ENCODE assay signal across 11 cellular contexts in genomic region chr12:116164263-116164817, GRCh38.
DNase-seq lines count a peak whose midpoint lies in the region; ATAC-seq, FAIRE-seq and TF ChIP-seq lines count a peak whose summit lies in the region.
"Had no signal": no experiment of that assay in that cellular context is flagged by ENCODE, and none has a peak within 500 bp of the region (broad histone marks: within the 10 kb centered on the region; RNA-seq: fewer than 3 reads in every experiment).

No MANE protein-coding gene starts in this region.

- ATAC-seq in HG02678 (IDR thresholded peaks at IDR 0.05; ENCODE audit: unreplicated experiment), result no peak
- ATAC-seq: stimulated activated memory B cell treated with anti-CD40 and anti-IgM and Interleukin-4, amounts not matched to agents 10 μg/mL and 1 μg/mL and 100 μg/mL, for 72 hours had no signal

- no peak for FAIRE-seq in RCC 7860 (lab: Jason Lieb, UNC)

- H3K27me3 ChIP-seq in brain microvascular endothelial cell (replicated peaks) (no peaks in the 10 kb centered on the region), endodermal cell (ENCODE audit: control insufficient read depth, insufficient read depth, low read length, poor library complexity, severe bottlenecking) (no peaks in the 10 kb centered on the region)

- H3K36me3 ChIP-seq in brain microvascular endothelial cell (replicated peaks) (no peaks in the 10 kb centered on the region), endodermal cell (ENCODE audit: control insufficient read depth, insufficient read depth, low read length) (peaks cover 4% of the 10 kb centered on the region)

- H3K4me3 ChIP-seq in brain microvascular endothelial cell (ENCODE audit: low read depth, low read length), result no peak overlapping the region
- no peak overlapping the region for H3K4me3 ChIP-seq in endodermal cell (ENCODE audit: low read length)

- DNase-seq in DMS153 treated with DMSO at 0.1 percent for 48 hours (lab: John Stamatoyannopoulos, UW; ENCODE audit: unreplicated experiment) (peak; percentile 24), NCI-H524 treated with DMSO at 0.1 percent for 48 hours (lab: John Stamatoyannopoulos, UW) (peak; percentile 54), brain microvascular endothelial cell (no peak), mesothelial cell of epicardium (ENCODE audit: low spot score in 2 of 2, unreplicated experiment in 2 of 2) (no peak), endodermal cell (no peak), cortex of kidney (lab: John Stamatoyannopoulos, UW) (no peak), RCC 7860 (ENCODE audit: low spot score) (no peak)
- DNase-seq: activated naive CD4-positive, alpha-beta T cell treated with anti-CD3 and anti-CD28 coated beads, Interleukin-2, amount 50 U/mL, for 16 hours; retina had no signal

- H3K27ac ChIP-seq in brain microvascular endothelial cell (peak overlapping the region; percentile 35), endodermal cell (ENCODE audit: low read depth, low read length) (no peak overlapping the region)

- H3K4me1 Mint-ChIP-seq in mesothelial cell of epicardium, result peaks cover 33% of the 10 kb centered on the region
- peaks cover 46% of the 10 kb centered on the region for H3K4me1 Mint-ChIP-seq in endodermal cell

- TF ChIP-seq CTCF in brain microvascular endothelial cell (IDR thresholded peaks at IDR 0.05; ENCODE audit: low read depth, low read length, missing control alignments) (no peak), mesothelial cell of epicardium (IDR thresholded peaks at IDR 0.05; ENCODE audit: unreplicated experiment) (no peak), endodermal cell (conservative IDR thresholded peaks at IDR 0.05) (no peak)

- no peak overlapping the region for H3K4me3 Mint-ChIP-seq in mesothelial cell of epicardium
- no peak overlapping the region for H3K4me3 Mint-ChIP-seq in endodermal cell
- H3K4me3 Mint-ChIP-seq: stimulated activated memory B cell treated with anti-CD40 and anti-IgM and Interleukin-4, amounts not matched to agents 10 μg/mL and 1 μg/mL and 100 μg/mL, for 72 hours had no signal

- H3K4me1 ChIP-seq in endodermal cell (ENCODE audit: control insufficient read depth, insufficient read depth, low read length), result peaks cover 18% of the 10 kb centered on the region

- 73 to 86% methylated on average over 1 to 3 of the region's 3 CpGs for WGBS in endodermal cell (ENCODE audit: insufficient coverage in 1 of 2, insufficient read length in 1 of 2), 2 experiments

- H3K27ac Mint-ChIP-seq in mesothelial cell of epicardium (peak overlapping the region; percentile 31), endodermal cell (no peak overlapping the region)
- H3K27ac Mint-ChIP-seq: stimulated activated memory B cell treated with anti-CD40 and anti-IgM and Interleukin-4, amounts not matched to agents 10 μg/mL and 1 μg/mL and 100 μg/mL, for 72 hours had no signal

- H3K36me3 Mint-ChIP-seq in mesothelial cell of epicardium, result no peaks in the 10 kb centered on the region
- no peaks in the 10 kb centered on the region for H3K36me3 Mint-ChIP-seq in endodermal cell (ENCODE audit: low read depth)

- in situ Hi-C loops in brain microvascular endothelial cell (cut with HindIII; ENCODE audit: low pct_ligation_motif_present, low sequenced_read_pairs), result no loop called here

- H3K9ac ChIP-seq in endodermal cell (ENCODE audit: extremely low read depth, low read length, poor library complexity, severe bottlenecking), result no peak overlapping the region

- no peaks in the 10 kb centered on the region for H3K9me3 ChIP-seq in endodermal cell (ENCODE audit: control insufficient read depth, low read length)

- H3K27me3 Mint-ChIP-seq in mesothelial cell of epicardium (ENCODE audit: low read depth) (no peaks in the 10 kb centered on the region), endodermal cell (ENCODE audit: insufficient read depth) (no peaks in the 10 kb centered on the region)
- H3K27me3 Mint-ChIP-seq: stimulated activated memory B cell treated with anti-CD40 and anti-IgM and Interleukin-4, amounts not matched to agents 10 μg/mL and 1 μg/mL and 100 μg/mL, for 72 hours had no signal

- H3K9me3 Mint-ChIP-seq in mesothelial cell of epicardium, result no peaks in the 10 kb centered on the region
- no peaks in the 10 kb centered on the region for H3K9me3 Mint-ChIP-seq in endodermal cell
- H3K9me3 Mint-ChIP-seq: stimulated activated memory B cell treated with anti-CD40 and anti-IgM and Interleukin-4, amounts not matched to agents 10 μg/mL and 1 μg/mL and 100 μg/mL, for 72 hours had no signal

Comparison
In these comparisons a context has a peak if more than half of its experiments do, and no peak if none do; other contexts are left out.
1. DNase-seq: peak in DMS153 treated with DMSO at 0.1 percent for 48 hours (single experiment) and NCI-H524 treated with DMSO at 0.1 percent for 48 hours (single experiment); none in brain microvascular endothelial cell (single experiment), mesothelial cell of epicardium (0 of 2), endodermal cell (single experiment), cortex of kidney (single experiment) and RCC 7860 (single experiment).